In genomic region chr3:9730747-9731205, GRCh38 we compare ENCODE assay signal across 1 cellular context.
A peak's percentile ranks its signal among the peaks of the same experiment; 100 is the strongest.
TF ChIP-seq lines count a peak whose summit lies in the region.

No MANE protein-coding gene starts in this region.

TF ChIP-seq in HepG2, 621 proteins besides CTCF, POLR2A, EP300 and RAD21:
- peak; percentile 1; the same call in 1 of the 2 replicates for TF ChIP-seq HOXD1 (CRISPR knock-in tag; IDR thresholded peaks at IDR 0.05)
- no peak for TF ChIP-seq ZNF574 (CRISPR knock-in tag; IDR thresholded peaks at IDR 0.05)
- TF ChIP-seq SAFB2 (CRISPR knock-in tag; IDR thresholded peaks at IDR 0.05; ENCODE audit: borderline replicate concordance, low read depth): 0 out of 2 replicates have a peak, but pooled peaks have one; percentile 6
TF ChIP-seq in HepG2: peak in this region for 2.
